In genomic region chr6:42050011-42050896, GRCh38 we compare ENCODE assay signal across 8 cellular contexts. TPM values are rescaled to one million over a fixed set of nuclear protein-coding genes. Genes with fewer than 3 reads are reported as not detected.
DNase-seq lines count a peak whose midpoint lies in the region; ATAC-seq and TF ChIP-seq lines count a peak whose summit lies in the region.

TSS of gene TAF8 (plus strand) at chr6:42050524. CDS start at chr6:42050542, 18 bp downstream.

- H3K27me3 ChIP-seq in left ventricle myocardium inferior (ENCODE audit: low read depth) = no peaks in the 10 kb centered on the region
- peaks cover 0 to 19% (median 2%) of the 10 kb centered on the region in 3 donors for H3K27me3 ChIP-seq in psoas muscle (ENCODE audit: insufficient read depth in 3 of 3, low read length in 2 of 3)

- H3K4me3 ChIP-seq in left ventricle myocardium inferior = peak within 1 kb of the TSS; percentile 83
- H3K4me3 ChIP-seq in psoas muscle = peak within 1 kb of the TSS; percentile 80
- H3K4me3 ChIP-seq in urinary bladder (ENCODE audit: low read depth, low read length) = peak within 1 kb of the TSS; percentile 83

- ATAC-seq in HG02885 (IDR thresholded peaks at IDR 0.05; ENCODE audit: poor library complexity, unreplicated experiment) (peak; percentile 77), psoas muscle (peak; percentile 93 to 95 (median 94))

- intact Hi-C loops in left ventricle myocardium inferior (cut with micrococcal nuclease) (no loop called here), psoas muscle (cut with DNase I) (no loop called here)

- H3K36me3 ChIP-seq in left ventricle myocardium inferior (peaks cover 38% of the 10 kb centered on the region), psoas muscle (ENCODE audit: insufficient read depth in 1 of 2, low read depth in 1 of 2) (peaks cover 0 to 41% of the 10 kb centered on the region in 2 donors), urinary bladder (ENCODE audit: insufficient read depth) (no peaks in the 10 kb centered on the region)

- DNase-seq in NCI-H1694 treated with DMSO at 0.1 percent for 48 hours (lab: John Stamatoyannopoulos, UW) = peak; percentile 80
- peak; percentile 40 to 99 (median 91) for DNase-seq in amygdala (lab: John Stamatoyannopoulos, UW)
- DNase-seq in left ventricle myocardium inferior = peak; percentile 93
- peak; percentile 92 to 95 for DNase-seq in psoas muscle

- peaks cover 91% of the 10 kb centered on the region for H3K4me1 ChIP-seq in left ventricle myocardium inferior
- peaks cover 38% of the 10 kb centered on the region for H3K4me1 ChIP-seq in psoas muscle
- no peaks in the 10 kb centered on the region for H3K4me1 ChIP-seq in urinary bladder (ENCODE audit: insufficient read depth)

- no peaks in the 10 kb centered on the region for H3K27me3 Mint-ChIP-seq in T-helper 1 cell treated with Interleukin-12 subunit alpha and Interleukin-12 subunit beta and Interleukin-4 antibody, amounts not matched to agents 30 μg/mL and 1 μg/mL, for 36 hours (ENCODE audit: low read depth)

- TF ChIP-seq POLR2A in GM15510 (IDR thresholded peaks at IDR 0.05; ENCODE audit: borderline replicate concordance, extremely low read depth, insufficient read length) = peak; percentile 98

- H3K27ac Mint-ChIP-seq in T-helper 1 cell treated with Interleukin-12 subunit alpha and Interleukin-12 subunit beta and Interleukin-4 antibody, amounts not matched to agents 30 μg/mL and 1 μg/mL, for 36 hours = peak within 1 kb of the TSS; percentile 99

- H3K27ac ChIP-seq in left ventricle myocardium inferior (replicated peaks) (peak within 1 kb of the TSS; percentile 97), psoas muscle (peak within 1 kb of the TSS; percentile 90), urinary bladder (ENCODE audit: low read depth) (peak within 1 kb of the TSS; percentile 92)

- H3K9me3 Mint-ChIP-seq in T-helper 1 cell treated with Interleukin-12 subunit alpha and Interleukin-12 subunit beta and Interleukin-4 antibody, amounts not matched to agents 30 μg/mL and 1 μg/mL, for 36 hours = no peaks in the 10 kb centered on the region

- H3K9me3 ChIP-seq in left ventricle myocardium inferior (replicated peaks) = no peaks in the 10 kb centered on the region
- no peaks in the 10 kb centered on the region for H3K9me3 ChIP-seq in psoas muscle

- H3K36me3 Mint-ChIP-seq in T-helper 1 cell treated with Interleukin-12 subunit alpha and Interleukin-12 subunit beta and Interleukin-4 antibody, amounts not matched to agents 30 μg/mL and 1 μg/mL, for 36 hours (ENCODE audit: low read depth) = peaks cover 29% of the 10 kb centered on the region

- H3K4me1 Mint-ChIP-seq in T-helper 1 cell treated with Interleukin-12 subunit alpha and Interleukin-12 subunit beta and Interleukin-4 antibody, amounts not matched to agents 30 μg/mL and 1 μg/mL, for 36 hours (ENCODE audit: low read depth) = peaks cover 52% of the 10 kb centered on the region

- TF ChIP-seq CTCF in left ventricle myocardium inferior (IDR thresholded peaks at IDR 0.05; ENCODE audit: borderline replicate concordance) = no peak
- TF ChIP-seq CTCF in psoas muscle (IDR thresholded peaks at IDR 0.05) = no peak

- H3K4me3 Mint-ChIP-seq in T-helper 1 cell treated with Interleukin-12 subunit alpha and Interleukin-12 subunit beta and Interleukin-4 antibody, amounts not matched to agents 30 μg/mL and 1 μg/mL, for 36 hours = peak within 1 kb of the TSS; percentile 96

- 12 to 13% (median 12%) methylated on average over 62 to 71 of the region's 71 CpGs for WGBS in psoas muscle, 3 donors
- 7% methylated on average over 71 of the region's 71 CpGs for WGBS in urinary bladder

RNA-seq across cellular contexts. Expression of gene TAF8, which starts in this region (rescaled TPM):
- total RNA-seq in left ventricle myocardium inferior (28.5 TPM), psoas muscle (10 to 100 TPM; 16.6 to 23.9 (median 19.9) TPM), urinary bladder (18.1 TPM)
- polyA plus RNA-seq in psoas muscle (10 to 100 TPM; 11.2 to 17.9 (median 12.6) TPM), urinary bladder (13.4 TPM)

Comparison
In these comparisons a context has a peak if more than half of its experiments do, and no peak if none do; other contexts are left out.
1. Peak in every context shown above with its lines: DNase-seq, ATAC-seq, H3K4me3 ChIP-seq and H3K27ac ChIP-seq.